Comparison of ENCODE assay signal across 26 cellular contexts in genomic region chr7:47145326-47145725, GRCh38.
"Had no signal": no experiment of that assay in that cellular context is flagged by ENCODE, and none has a peak within 500 bp of the region (broad histone marks: within the 10 kb centered on the region; RNA-seq: fewer than 3 reads in every experiment).

No MANE protein-coding gene starts in this region.

- H3K27ac ChIP-seq: brain microvascular endothelial cell, coronary artery, dorsolateral prefrontal cortex, ovary, spleen, thoracic aorta had no signal

- DNase-seq: activated B cell treated with CpG ODN at 0.5 μM for 24 hours; activated CD4-positive, alpha-beta T cell treated with anti-CD3 and anti-CD28 coated beads, Interleukin-2, amount 50 U/mL, for 1 hour; activated CD8-positive, alpha-beta T cell treated with anti-CD3 and anti-CD28 coated beads for 36 hours; activated gamma-delta T cell treated with Interleukin-2 at 50 U/mL for 16 hours; activated naive CD4-positive, alpha-beta T cell treated with anti-CD3 and anti-CD28 coated beads, Interleukin-2, amount 50 U/mL, for 16 hours; activated T-cell treated with anti-CD3 and anti-CD28 coated beads, Interleukin-2, amount 50 U/mL, for 4 hours; amniotic stem cell; brain microvascular endothelial cell; dorsolateral prefrontal cortex; effector memory CD4-positive, alpha-beta T cell; foreskin fibroblast; head of caudate nucleus; hippocampal formation; left cardiac atrium; left ventricle myocardium superior; naive thymus-derived CD4-positive, alpha-beta T cell; ovary; retina; spleen; stimulated activated naive CD8-positive, alpha-beta T cell treated with anti-CD3 and anti-CD28 coated beads, Interleukin-15, Interleukin-2, amounts not matched to agents 100 U/mL and 50 U/mL, for 24 hours; T-helper 1 cell; trophoblast cell had no signal

- FAIRE-seq: keratinocyte had no signal

- ATAC-seq: activated CD8-positive, alpha-beta T cell treated with anti-CD3 and anti-CD28 coated beads for 36 hours; activated T-cell treated with anti-CD3 and anti-CD28 coated beads, Interleukin-2, amount 50 U/mL, for 4 hours; activated T-helper 17 cell treated with anti-CD3 and anti-CD28 coated beads, Interleukin-2, amount 50 U/mL, for 72 hours; naive thymus-derived CD4-positive, alpha-beta T cell; stimulated activated naive CD8-positive, alpha-beta T cell treated with anti-CD3 and anti-CD28 coated beads, Interleukin-15, Interleukin-2, amounts not matched to agents 100 U/mL and 50 U/mL, for 24 hours had no signal

- H3K36me3 ChIP-seq: brain microvascular endothelial cell, ovary, spleen, thoracic aorta had no signal

- H3K27me3 ChIP-seq: brain microvascular endothelial cell, ovary, spleen had no signal

- H3K4me3 ChIP-seq: coronary artery, dorsolateral prefrontal cortex, ovary, spleen, thoracic aorta had no signal

- H3K9me3 ChIP-seq: ovary, spleen, thoracic aorta had no signal
